Comparison of ENCODE assay signal across 1 cellular context in genomic region chr2:10043906-10044601, GRCh38.
TF ChIP-seq lines count a peak whose summit lies in the region.

No MANE protein-coding gene starts in this region.

TF ChIP-seq in HepG2, 621 proteins besides CTCF, POLR2A, EP300 and RAD21 (continued from another document and continues in another):
- TF ChIP-seq ARID4A (CRISPR knock-in tag; IDR thresholded peaks at IDR 0.05; ENCODE audit: borderline replicate concordance) (peak; percentile 59; the same call in 1 of the 2 replicates), PITX1 (CRISPR knock-in tag; IDR thresholded peaks at IDR 0.05) (0 out of 2 replicates have a peak, but pooled peaks have one; percentile 3), ZNF337 (CRISPR knock-in tag; IDR thresholded peaks at IDR 0.05; ENCODE audit: borderline replicate concordance, low read depth) (no peak), ZBTB20 (CRISPR knock-in tag; IDR thresholded peaks at IDR 0.05; ENCODE audit: borderline replicate concordance, low read depth) (no peak), JUN (CRISPR knock-in tag; IDR thresholded peaks at IDR 0.05) (peak; percentile 81; the same call in 1 of the 2 replicates), ZNF451 (CRISPR knock-in tag; IDR thresholded peaks at IDR 0.05) (0 out of 2 replicates have a peak, but pooled peaks have one; percentile 68), E2F1 (CRISPR knock-in tag; IDR thresholded peaks at IDR 0.05) (peak; percentile 73), GLMP (CRISPR knock-in tag; IDR thresholded peaks at IDR 0.05; ENCODE audit: borderline replicate concordance) (no peak), PHF5A (CRISPR knock-in tag; IDR thresholded peaks at IDR 0.05; ENCODE audit: low read depth, unreplicated experiment) (no peak), TFDP2 (CRISPR knock-in tag; IDR thresholded peaks at IDR 0.05) (peak; percentile 94), ZNF256 (CRISPR knock-in tag; conservative IDR thresholded peaks at IDR 0.05) (no peak), ZNF414 (CRISPR knock-in tag; IDR thresholded peaks at IDR 0.05) (no peak), KDM4B (CRISPR knock-in tag; IDR thresholded peaks at IDR 0.05) (0 out of 2 replicates have a peak, but pooled peaks have one; percentile 62), FOXA3 (CRISPR knock-in tag; IDR thresholded peaks at IDR 0.05) (peak; percentile 44; the same call in 1 of the 2 replicates), PHB2 (IDR thresholded peaks at IDR 0.05; ENCODE audit: partially characterized antibody) (no peak), RXRB (CRISPR knock-in tag; IDR thresholded peaks at IDR 0.05; ENCODE audit: borderline replicate concordance) (peak; percentile 66), GRHL1 (CRISPR knock-in tag; conservative IDR thresholded peaks at IDR 0.05) (no peak), IRF9 (CRISPR knock-in tag; IDR thresholded peaks at IDR 0.05; ENCODE audit: borderline replicate concordance) (peak; percentile 78; the same call in 1 of the 2 replicates), PBX3 (CRISPR knock-in tag; IDR thresholded peaks at IDR 0.05; ENCODE audit: borderline replicate concordance) (no peak), ZBTB21 (CRISPR knock-in tag; IDR thresholded peaks at IDR 0.05) (peak; percentile 72), IRF2 (CRISPR knock-in tag; IDR thresholded peaks at IDR 0.05) (peak; percentile 49), NFYC (CRISPR knock-in tag; IDR thresholded peaks at IDR 0.05) (no peak; the same call in 1 of the 2 replicates), ZNF616 (CRISPR knock-in tag; IDR thresholded peaks at IDR 0.05; ENCODE audit: low read depth) (no peak), TCF12 (IDR thresholded peaks at IDR 0.05) (no peak), TCF12 (CRISPR knock-in tag; IDR thresholded peaks at IDR 0.05) (no peak; the same call in 1 of the 2 replicates), ARNT2 (CRISPR knock-in tag; IDR thresholded peaks at IDR 0.05; ENCODE audit: low read depth) (peak; percentile 90), ATF7-NPFF (CRISPR knock-in tag; IDR thresholded peaks at IDR 0.05; ENCODE audit: low read depth) (peak; percentile 24; the same call in 1 of the 2 replicates), ZIK1 (CRISPR knock-in tag; IDR thresholded peaks at IDR 0.05; ENCODE audit: borderline replicate concordance, low read depth) (0 out of 2 replicates have a peak, but pooled peaks have one; percentile 67), EED (CRISPR knock-in tag; IDR thresholded peaks at IDR 0.05) (peak; percentile 63; the same call in 1 of the 2 replicates), ZBTB7B (CRISPR knock-in tag; IDR thresholded peaks at IDR 0.05) (no peak), ZSCAN9 (CRISPR knock-in tag; IDR thresholded peaks at IDR 0.05; ENCODE audit: borderline replicate concordance) (no peak), ZNF382 (CRISPR knock-in tag; IDR thresholded peaks at IDR 0.05; ENCODE audit: borderline replicate concordance) (no peak), STAT5B (CRISPR knock-in tag; IDR thresholded peaks at IDR 0.05) (no peak), ATF1 (CRISPR knock-in tag; IDR thresholded peaks at IDR 0.05) (no peak), BRF2 (CRISPR knock-in tag; IDR thresholded peaks at IDR 0.05) (0 out of 2 replicates have a peak, but pooled peaks have one; percentile 19), HBP1 (CRISPR knock-in tag; IDR thresholded peaks at IDR 0.05; ENCODE audit: low read depth) (no peak), ZNF251 (CRISPR knock-in tag; IDR thresholded peaks at IDR 0.05) (no peak), ZNF280D (CRISPR knock-in tag; IDR thresholded peaks at IDR 0.05) (no peak), ZNF674 (CRISPR knock-in tag; IDR thresholded peaks at IDR 0.05; ENCODE audit: low read depth) (no peak), BCL6 (CRISPR knock-in tag; IDR thresholded peaks at IDR 0.05) (peak; percentile 46)
